9 cellular contexts compared by ENCODE assay signal in the genomic region with DNA sequence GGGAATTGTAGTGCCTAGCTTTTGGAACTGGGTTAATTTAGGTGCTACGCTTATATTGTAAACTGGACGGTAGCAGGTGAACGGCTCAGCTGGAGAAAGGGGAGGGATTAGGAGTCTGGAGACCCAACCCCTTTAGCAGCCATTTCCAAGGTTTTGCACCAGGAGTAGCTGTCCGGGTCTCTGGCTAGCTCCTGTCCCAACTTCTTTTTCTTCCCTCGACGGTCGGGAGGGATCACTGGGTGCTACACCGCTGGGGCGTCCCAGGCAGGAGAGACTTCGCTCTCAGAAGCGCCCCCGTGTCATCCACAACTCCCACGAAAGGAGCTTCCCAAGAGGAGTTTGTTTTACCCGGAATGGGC. TPM values are rescaled to one million over a fixed set of nuclear protein-coding genes. Genes with fewer than 3 reads are reported as not detected.
A peak's percentile ranks its signal among the peaks of the same experiment; 100 is the strongest.
DNase-seq lines count a peak whose midpoint lies in the region; ATAC-seq and TF ChIP-seq lines count a peak whose summit lies in the region.
"Had no signal": no experiment of that assay in that cellular context is flagged by ENCODE, and none has a peak within 500 bp of the region (broad histone marks: within the 10 kb centered on the region; RNA-seq: fewer than 3 reads in every experiment).

No MANE protein-coding gene starts in this region.

- peak overlapping the region; percentile 41 for H3K4me3 ChIP-seq in epithelial cell of proximal tubule (ENCODE audit: low read depth, low read length)

- DNase-seq in HK-2 (ENCODE audit: unreplicated experiment) (peak; percentile 66), NCI-H526 (lab: John Stamatoyannopoulos, UW) (peak; percentile 65 to 75), epithelial cell of proximal tubule (ENCODE audit: low read depth) (no peak), occipital lobe (lab: John Stamatoyannopoulos, UW) (peak; percentile 29), globus pallidus (ENCODE audit: low spot score) (no peak), HCEC 1CT (no peak)
- DNase-seq: IMR-90 had no signal

- TF ChIP-seq CTCF in epithelial cell of proximal tubule (conservative IDR thresholded peaks at IDR 0.05; ENCODE audit: low read depth, low read length): no peak

- no peak for ATAC-seq in GM18870 (IDR thresholded peaks at IDR 0.05; ENCODE audit: unreplicated experiment)
- no peak for ATAC-seq in HG03025 (IDR thresholded peaks at IDR 0.05; ENCODE audit: low FRiP score, unreplicated experiment)

RNA-seq across cellular contexts. Expression of gene LINGO2, which starts 0.7 kb away (rescaled TPM):
- total RNA-seq in epithelial cell of proximal tubule (0.14 and 2.0 TPM in 2 replicates), occipital lobe (33.7 TPM)
- total RNA-seq: IMR-90 had no signal

Comparison
In these comparisons a context has a peak if more than half of its experiments do, and no peak if none do; other contexts are left out.
1. DNase-seq: peak in HK-2 (single experiment), NCI-H526 (2 of 2) and occipital lobe (single experiment); none in epithelial cell of proximal tubule (single experiment), globus pallidus (single experiment) and HCEC 1CT (single experiment).
2. RNA of gene LINGO2, which starts 0.7 kb away (total RNA-seq): 33.7 TPM in occipital lobe (single experiment); 0.14 to 2.0 TPM in epithelial cell of proximal tubule; every median in the first group is over 10 times any median in the second.